In the genomic region with DNA sequence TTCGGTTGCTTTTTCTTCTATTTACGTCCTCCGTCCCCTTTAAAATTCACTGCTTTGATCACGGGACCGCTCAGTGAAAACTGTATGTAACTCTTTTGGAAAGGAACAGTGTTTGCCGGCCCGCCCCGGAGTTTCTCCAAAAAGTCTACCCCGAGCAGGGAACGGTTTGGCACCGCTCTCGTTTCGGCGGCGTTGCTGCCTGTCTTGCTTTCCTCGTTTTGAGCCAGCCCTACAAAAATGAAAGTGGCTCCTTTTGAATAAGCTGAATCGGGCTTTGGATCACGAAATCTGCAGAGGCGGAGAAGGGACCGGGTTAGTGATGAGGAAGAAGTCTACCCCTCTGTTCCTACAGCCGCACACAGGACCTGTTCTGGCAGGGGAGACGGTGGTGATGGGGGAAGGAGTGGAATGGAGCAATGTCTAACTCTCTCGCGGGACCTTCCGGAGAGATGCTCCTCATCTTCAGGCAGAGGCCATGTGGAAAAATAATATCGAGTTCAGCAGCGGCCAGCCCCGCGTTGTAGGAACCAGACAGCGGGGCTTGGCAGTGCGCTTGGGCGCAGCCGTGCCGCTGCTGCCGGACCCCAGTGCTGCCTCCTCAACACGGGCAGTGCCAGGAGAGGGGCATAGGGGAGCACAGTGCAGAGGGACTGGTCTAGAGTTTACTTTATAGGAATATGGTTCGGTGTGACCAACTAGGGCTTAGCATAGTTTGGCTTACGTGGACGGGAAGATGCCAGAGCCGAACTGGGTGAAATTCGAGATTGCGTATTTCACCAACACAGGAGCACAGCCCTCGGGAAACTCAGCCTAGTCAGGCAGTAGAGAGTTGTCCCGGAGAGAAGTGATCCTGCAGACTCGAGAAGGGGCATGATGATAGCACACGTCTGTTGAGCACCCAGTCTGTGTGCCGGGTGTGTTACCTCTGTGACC, we compare ENCODE assay signal across 8 cellular contexts.
DNase-seq lines count a peak whose midpoint lies in the region; ATAC-seq and TF ChIP-seq lines count a peak whose summit lies in the region.

No MANE protein-coding gene starts in this region.

- no peak for DNase-seq in T-helper 2 cell treated with Interferon-gamma antibody and Interleukin-4, amounts not matched to agents 5 μg/mL and 100 μg/mL, for 36 hours (ENCODE audit: low spot score)
- DNase-seq in T-helper 2 cell = no peak
- DNase-seq in cardiac fibroblast (ENCODE audit: low read depth in 2 of 2) = peak; percentile 60 to 62
- no peak for DNase-seq in stimulated activated naive B cell treated with anti-CD40 and anti-IgM and Interleukin-4, amounts not matched to agents 10 μg/mL and 1 μg/mL and 100 μg/mL, for 72 hours
- DNase-seq in DMS114 treated with DMSO at 0.1 percent for 48 hours (lab: John Stamatoyannopoulos, UW; ENCODE audit: unreplicated experiment) = no peak

- H3K27me3 Mint-ChIP-seq in T-helper 2 cell treated with Interferon-gamma antibody and Interleukin-4, amounts not matched to agents 5 μg/mL and 100 μg/mL, for 36 hours (ENCODE audit: low read depth) = peaks cover 63% of the 10 kb centered on the region
- H3K27me3 Mint-ChIP-seq in stimulated activated naive B cell treated with anti-CD40 and anti-IgM and Interleukin-4, amounts not matched to agents 10 μg/mL and 1 μg/mL and 100 μg/mL, for 72 hours = peaks cover 67 to 68% of the 10 kb centered on the region in 2 donors

- peaks cover 2% of the 10 kb centered on the region for H3K4me1 Mint-ChIP-seq in T-helper 2 cell treated with Interferon-gamma antibody and Interleukin-4, amounts not matched to agents 5 μg/mL and 100 μg/mL, for 36 hours (ENCODE audit: low read depth)
- peaks cover 9 to 11% of the 10 kb centered on the region in 2 donors for H3K4me1 Mint-ChIP-seq in stimulated activated naive B cell treated with anti-CD40 and anti-IgM and Interleukin-4, amounts not matched to agents 10 μg/mL and 1 μg/mL and 100 μg/mL, for 72 hours

- peak overlapping the region; percentile 73 to 80 for H3K4me3 ChIP-seq in cardiac fibroblast (replicated peaks in 1 of 2; ENCODE audit: low read depth in 2 of 2, low read length in 2 of 2)

- H3K27me3 ChIP-seq in layer of hippocampus (ENCODE audit: control insufficient read depth, insufficient read depth, low read length) = no peaks in the 10 kb centered on the region

- H3K36me3 Mint-ChIP-seq in T-helper 2 cell treated with Interferon-gamma antibody and Interleukin-4, amounts not matched to agents 5 μg/mL and 100 μg/mL, for 36 hours (ENCODE audit: low read depth) = peaks cover 2% of the 10 kb centered on the region
- no peaks in the 10 kb centered on the region for H3K36me3 Mint-ChIP-seq in stimulated activated naive B cell treated with anti-CD40 and anti-IgM and Interleukin-4, amounts not matched to agents 10 μg/mL and 1 μg/mL and 100 μg/mL, for 72 hours

- no peaks in the 10 kb centered on the region for H3K9me3 Mint-ChIP-seq in T-helper 2 cell treated with Interferon-gamma antibody and Interleukin-4, amounts not matched to agents 5 μg/mL and 100 μg/mL, for 36 hours
- no peaks in the 10 kb centered on the region for H3K9me3 Mint-ChIP-seq in stimulated activated naive B cell treated with anti-CD40 and anti-IgM and Interleukin-4, amounts not matched to agents 10 μg/mL and 1 μg/mL and 100 μg/mL, for 72 hours

- peak overlapping the region; percentile 79 for H3K27ac ChIP-seq in layer of hippocampus (ENCODE audit: low read depth, low read length)

- H3K27ac Mint-ChIP-seq in T-helper 2 cell treated with Interferon-gamma antibody and Interleukin-4, amounts not matched to agents 5 μg/mL and 100 μg/mL, for 36 hours = no peak overlapping the region
- H3K27ac Mint-ChIP-seq in stimulated activated naive B cell treated with anti-CD40 and anti-IgM and Interleukin-4, amounts not matched to agents 10 μg/mL and 1 μg/mL and 100 μg/mL, for 72 hours = no peak overlapping the region

- H3K4me3 Mint-ChIP-seq in T-helper 2 cell treated with Interferon-gamma antibody and Interleukin-4, amounts not matched to agents 5 μg/mL and 100 μg/mL, for 36 hours = peak overlapping the region; percentile 78
- peak overlapping the region; percentile 77 to 79 for H3K4me3 Mint-ChIP-seq in stimulated activated naive B cell treated with anti-CD40 and anti-IgM and Interleukin-4, amounts not matched to agents 10 μg/mL and 1 μg/mL and 100 μg/mL, for 72 hours

- ATAC-seq in stimulated activated naive B cell treated with anti-CD40 and anti-IgM and Interleukin-4, amounts not matched to agents 10 μg/mL and 1 μg/mL and 100 μg/mL, for 72 hours (replicated peaks) = peak in 1 of 2 donors; percentile 16
- ATAC-seq in GM18517 (IDR thresholded peaks at IDR 0.05; ENCODE audit: unreplicated experiment) (no peak), GM18519 (IDR thresholded peaks at IDR 0.05; ENCODE audit: low FRiP score, unreplicated experiment) (no peak)

- TF ChIP-seq CTCF in cardiac fibroblast (IDR thresholded peaks at IDR 0.05; ENCODE audit: low read depth, low read length) = no peak

Comparison
In these comparisons a context has a peak if more than half of its experiments do, and no peak if none do; other contexts are left out.
1. DNase-seq: peak in cardiac fibroblast (2 of 2); none in T-helper 2 cell treated with Interferon-gamma antibody and Interleukin-4, amounts not matched to agents 5 μg/mL and 100 μg/mL, for 36 hours (single experiment), T-helper 2 cell (0 of 5), stimulated activated naive B cell treated with anti-CD40 and anti-IgM and Interleukin-4, amounts not matched to agents 10 μg/mL and 1 μg/mL and 100 μg/mL, for 72 hours (single experiment) and DMS114 treated with DMSO at 0.1 percent for 48 hours (single experiment).